8 cellular contexts compared by ENCODE assay signal in the genomic region with DNA sequence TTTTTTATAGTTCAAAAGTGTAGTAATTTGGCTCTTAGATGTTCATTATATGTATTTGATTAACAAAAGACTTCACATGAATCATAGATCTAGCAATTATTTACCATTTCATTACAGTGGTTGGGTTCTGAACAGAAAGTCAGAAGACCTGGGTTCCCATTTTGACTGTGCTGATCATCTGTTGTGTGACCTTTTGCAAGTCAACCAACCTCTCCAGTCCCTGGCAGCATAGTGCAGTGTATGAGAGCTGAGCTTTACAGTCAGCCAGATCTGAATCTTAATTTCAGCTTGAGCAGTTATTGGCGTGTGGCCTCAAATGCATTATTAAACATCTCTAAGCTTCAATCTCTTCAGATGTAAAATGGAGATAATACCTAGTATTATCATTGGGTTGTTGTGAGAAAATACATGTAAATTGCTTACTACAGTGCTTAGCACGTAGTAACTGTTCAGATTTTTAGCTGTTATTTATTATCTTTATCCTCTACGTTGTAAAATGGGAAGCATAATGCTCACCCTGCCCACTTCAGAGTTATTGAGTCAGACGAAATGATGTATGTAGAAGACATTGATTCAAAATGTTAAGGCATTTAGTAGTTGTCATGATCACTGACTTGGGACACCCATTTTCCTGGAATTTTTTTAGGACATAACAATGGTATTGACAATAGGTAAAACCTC.
DNase-seq lines count a peak whose midpoint lies in the region; ATAC-seq and TF ChIP-seq lines count a peak whose summit lies in the region.

No MANE protein-coding gene starts in this region.

- H3K27ac Mint-ChIP-seq in WTC11, result peak overlapping the region; percentile 90

- peak overlapping the region; percentile 52 for H3K4me3 Mint-ChIP-seq in WTC11

- peaks cover 24% of the 10 kb centered on the region for H3K4me1 Mint-ChIP-seq in WTC11

- ATAC-seq in HG03045 (IDR thresholded peaks at IDR 0.05; ENCODE audit: unreplicated experiment) (peak; percentile 48), WTC11 (no peak), right lobe of liver (peak in 3 of 4 donors; percentile 26 to 35 (median 31)), upper lobe of right lung (peak; percentile 22)

- H3K9me3 Mint-ChIP-seq in WTC11, result no peaks in the 10 kb centered on the region

- H3K9me3 ChIP-seq in right lobe of liver, result no peaks in the 10 kb centered on the region
- no peaks in the 10 kb centered on the region for H3K9me3 ChIP-seq in upper lobe of right lung

- POLR2A ChIA-PET in WTC11 (lab: Charles Lee), result no interaction called here

- no peak for TF ChIP-seq POLR2A in right lobe of liver (IDR thresholded peaks at IDR 0.05)

- CTCF ChIA-PET in WTC11 (lab: Charles Lee), result interaction anchor here (1.9 kb wide), 1 partner anchor 147 kb away, joined by 6 read pairs; no protein-coding TSS in a partner anchor

- 52% methylated on average over 4 of the region's 4 CpGs for WGBS in right lobe of liver (ENCODE audit: insufficient coverage, low coverage, low lambda C conversion rate, missing lambda C conversion rate)

- no peak for TF ChIP-seq CTCF in WTC11 (IDR thresholded peaks at IDR 0.05)
- no peak for TF ChIP-seq CTCF in right lobe of liver (IDR thresholded peaks at IDR 0.05)
- TF ChIP-seq CTCF in upper lobe of right lung (IDR thresholded peaks at IDR 0.05), result no peak

- peak in 3 of 4 experiments; percentile 7 to 27 (median 14) for DNase-seq in activated CD4-positive, CD25-positive, alpha-beta regulatory T cell (lab: John Stamatoyannopoulos, UW)
- DNase-seq in activated CD4-positive, CD25-positive, alpha-beta regulatory T cell treated with anti-CD3 and anti-CD28 coated beads, Interleukin-2, amount 50 U/mL, for 72 hours, result no peak
- DNase-seq in WTC11 (ENCODE audit: low spot score) (no peak), right lobe of liver (no peak), upper lobe of right lung (no peak), cerebellar nuclear complex (lab: John Stamatoyannopoulos, UW) (no peak), NCI-H2171 (lab: John Stamatoyannopoulos, UW) (no peak)

- peaks cover 0 to 29% (median 11%) of the 10 kb centered on the region in 4 donors for H3K36me3 ChIP-seq in right lobe of liver
- H3K36me3 ChIP-seq in upper lobe of right lung, result peaks cover 87% of the 10 kb centered on the region

- H3K36me3 Mint-ChIP-seq in WTC11, result peaks cover 13% of the 10 kb centered on the region

- no peaks in the 10 kb centered on the region for H3K27me3 Mint-ChIP-seq in WTC11 (ENCODE audit: low read depth)

- H3K4me3 ChIP-seq in right lobe of liver (peak overlapping the region in 1 of 3 donors; percentile 33), upper lobe of right lung (peak overlapping the region; percentile 30)

- intact Hi-C loops in right lobe of liver (cut with DNase I), result no loop called here
- intact Hi-C loops in upper lobe of right lung (cut with DNase I), result no loop called here

- H3K27me3 ChIP-seq in right lobe of liver, result no peaks in the 10 kb centered on the region
- no peaks in the 10 kb centered on the region for H3K27me3 ChIP-seq in upper lobe of right lung

- H3K27ac ChIP-seq in right lobe of liver (peak overlapping the region; percentile 16 to 60 (median 59)), upper lobe of right lung (peak overlapping the region; percentile 61)

- H3K4me1 ChIP-seq in right lobe of liver (no peaks in the 10 kb centered on the region), upper lobe of right lung (peaks cover 52% of the 10 kb centered on the region)

TF ChIP-seq in WTC11, 78 proteins besides CTCF, POLR2A, EP300 and RAD21:
- TF ChIP-seq MYBL2 (CRISPR knock-in tag; IDR thresholded peaks at IDR 0.05), result no peak

Comparison
In these comparisons a context has a peak if more than half of its experiments do, and no peak if none do; other contexts are left out.
1. DNase-seq: peak in activated CD4-positive, CD25-positive, alpha-beta regulatory T cell (3 of 4); none in activated CD4-positive, CD25-positive, alpha-beta regulatory T cell treated with anti-CD3 and anti-CD28 coated beads, Interleukin-2, amount 50 U/mL, for 72 hours (single experiment), WTC11 (single experiment), right lobe of liver (0 of 3), upper lobe of right lung (single experiment), cerebellar nuclear complex (0 of 2) and NCI-H2171 (single experiment).